Comparison of ENCODE assay signal across 25 cellular contexts in genomic region chr10:8013011-8013410, GRCh38. TPM values are rescaled to one million over a fixed set of nuclear protein-coding genes. Genes with fewer than 3 reads are reported as not detected.
DNase-seq lines count a peak whose midpoint lies in the region; ATAC-seq, FAIRE-seq and TF ChIP-seq lines count a peak whose summit lies in the region.
"Had no signal": no experiment of that assay in that cellular context is flagged by ENCODE, and none has a peak within 500 bp of the region (broad histone marks: within the 10 kb centered on the region; RNA-seq: fewer than 3 reads in every experiment).

No MANE protein-coding gene starts in this region.

- H3K27ac ChIP-seq in A549: no peak overlapping the region
- no peak overlapping the region for H3K27ac ChIP-seq in small intestine (ENCODE audit: low read depth in 1 of 2, low read length in 1 of 2)
- H3K27ac ChIP-seq: GM23248, SJSA1 had no signal

- no peaks in the 10 kb centered on the region for H3K9me3 ChIP-seq in A549
- H3K9me3 ChIP-seq in small intestine (ENCODE audit: control insufficient read depth, low read depth): no peaks in the 10 kb centered on the region
- H3K9me3 ChIP-seq: BE2C, SJSA1 had no signal

- 21% methylated on average over 1 of the region's 1 CpG for WGBS in A549 (ENCODE audit: missing lambda C conversion rate)
- WGBS in small intestine, 3 donors: 6 to 63% (median 40%) methylated on average over 1 of the region's 1 CpG

- POLR2A ChIA-PET in A549 (lab: Yijun Ruan, JAX): no interaction called here
- POLR2A ChIA-PET in MCF 10A (lab: Yijun Ruan, JAX): interaction anchor here (0.7 kb wide), 1 partner anchor 32 kb away, joined by 3 read pairs; no protein-coding TSS in a partner anchor

- H3K27me3 ChIP-seq in kidney epithelial cell (ENCODE audit: control insufficient read depth, insufficient read depth, low read length) (no peaks in the 10 kb centered on the region), small intestine (ENCODE audit: control insufficient read depth in 2 of 2, insufficient read depth in 2 of 2, low read length in 2 of 2) (no peaks in the 10 kb centered on the region)
- H3K27me3 ChIP-seq: BE2C, SJSA1 had no signal

- H3K36me3 ChIP-seq in kidney epithelial cell (ENCODE audit: control insufficient read depth, insufficient read depth, low read length): no peaks in the 10 kb centered on the region
- peaks cover 0 to 5% of the 10 kb centered on the region in 2 donors for H3K36me3 ChIP-seq in small intestine (ENCODE audit: control insufficient read depth in 2 of 2, insufficient read depth in 2 of 2, low read length in 2 of 2)

- intact Hi-C loops in MCF 10A (cut with micrococcal nuclease): no loop called here

- CTCF ChIA-PET in A549 (lab: Yijun Ruan, JAX) (interaction anchor here (0.6 to 0.8 kb wide), 2 partner anchors 12 to 95 kb away, joined by 3 to 4 read pairs; no protein-coding TSS in a partner anchor), MCF 10A (lab: Yijun Ruan, JAX) (no interaction called here)

- TF ChIP-seq POLR2A in A549 (IDR thresholded peaks at IDR 0.05; ENCODE audit: low read length): no peak

- H3K27me3 Mint-ChIP-seq in MCF 10A (ENCODE audit: insufficient read depth, unreplicated experiment): no peaks in the 10 kb centered on the region
- H3K27me3 Mint-ChIP-seq: CD4-positive, CD25-positive, alpha-beta regulatory T cell had no signal

- no peak for FAIRE-seq in A549 (lab: Jason Lieb, UNC)
- peak; percentile 59 for FAIRE-seq in small intestine (lab: Jason Lieb, UNC)
- FAIRE-seq in frontal cortex (lab: Jason Lieb, UNC): no peak
- FAIRE-seq: A204.1, GM12891, HTR-8/SVneo had no signal

- DNase-seq in A549 (ENCODE audit: low read depth in 1 of 2, low spot score in 1 of 2) (peak in 1 of 2 experiments; percentile 13), LoVo (ENCODE audit: low spot score) (peak; percentile 24), kidney epithelial cell (ENCODE audit: low read depth) (peak; percentile 28), small intestine (peak; percentile 69), NCI-H345 treated with DMSO at 0.1 percent for 48 hours (lab: John Stamatoyannopoulos, UW; ENCODE audit: unreplicated experiment) (no peak), frontal cortex (ENCODE audit: low spot score in 2 of 2) (no peak), MCF 10A (ENCODE audit: unreplicated experiment) (no peak)
- DNase-seq: BE2C; CD4-positive, CD25-positive, alpha-beta regulatory T cell; DND-41; GM23248; H9; KG1; NCI-H1105 treated with DMSO at 0.1 percent for 48 hours; NCI-H2081; NCI-H2171; NCI-H345; NCI-H524 treated with DMSO at 0.1 percent for 48 hours; NCI-H82 had no signal

- no TSS peak for BruUV-seq in MCF 10A (replicated peaks; lab: Mats Ljungman, UMichigan)

- no peak for TF ChIP-seq RAD21 in A549 (conservative IDR thresholded peaks at IDR 0.05 in 1 of 2, IDR thresholded peaks at IDR 0.05 in 1 of 2)

- peaks cover 21% of the 10 kb centered on the region for H3K36me3 Mint-ChIP-seq in MCF 10A (ENCODE audit: insufficient read depth, unreplicated experiment)

- H3K4me3 Mint-ChIP-seq in MCF 10A (ENCODE audit: unreplicated experiment): no peak overlapping the region
- H3K4me3 Mint-ChIP-seq: CD4-positive, CD25-positive, alpha-beta regulatory T cell; H9 had no signal

- no peak overlapping the region for H3K4me3 ChIP-seq in A549
- no peak overlapping the region for H3K4me3 ChIP-seq in kidney epithelial cell (ENCODE audit: low read depth, low read length)
- no peak overlapping the region for H3K4me3 ChIP-seq in small intestine (ENCODE audit: low read depth in 1 of 2, low read length in 2 of 2)
- H3K4me3 ChIP-seq: GM23248, SJSA1 had no signal

- no peaks in the 10 kb centered on the region for H3K9me3 Mint-ChIP-seq in MCF 10A (ENCODE audit: unreplicated experiment)
- H3K9me3 Mint-ChIP-seq: CD4-positive, CD25-positive, alpha-beta regulatory T cell; H9 had no signal

- H3K27ac Mint-ChIP-seq in MCF 10A (ENCODE audit: low read depth, unreplicated experiment): no peak overlapping the region
- H3K27ac Mint-ChIP-seq: H9 had no signal

- H3K4me1 Mint-ChIP-seq in MCF 10A (ENCODE audit: insufficient read depth, unreplicated experiment): no peaks in the 10 kb centered on the region
- H3K4me1 Mint-ChIP-seq: CD4-positive, CD25-positive, alpha-beta regulatory T cell had no signal

- H3K4me1 ChIP-seq in A549: peaks cover 14% of the 10 kb centered on the region
- H3K4me1 ChIP-seq in small intestine (ENCODE audit: control insufficient read depth in 2 of 2, insufficient read depth in 1 of 2, low read depth in 1 of 2, low read length in 1 of 2): peaks cover 0 to 5% of the 10 kb centered on the region in 2 donors
- H3K4me1 ChIP-seq: BE2C, SJSA1 had no signal

- ATAC-seq in A549: no peak; a peak in 1 of 6 replicates
- ATAC-seq: Right ventricle myocardium inferior had no signal

- TF ChIP-seq CTCF in A549 (IDR thresholded peaks at IDR 0.05): no peak
- no peak for TF ChIP-seq CTCF in kidney epithelial cell (IDR thresholded peaks at IDR 0.05; ENCODE audit: insufficient read depth, low read length, poor library complexity, severe bottlenecking)
- no peak for TF ChIP-seq CTCF in MCF 10A (IDR thresholded peaks at IDR 0.05; ENCODE audit: unreplicated experiment)

- peak overlapping the region; percentile 29 for H3K4me2 ChIP-seq in A549

- TF ChIP-seq EP300 in A549 (IDR thresholded peaks at IDR 0.05): no peak

TF ChIP-seq in A549, 52 proteins besides CTCF, POLR2A, EP300 and RAD21:
- TF ChIP-seq FOXS1 (CRISPR knock-in tag; IDR thresholded peaks at IDR 0.05): no peak
- peak; percentile 71 for TF ChIP-seq GATA3 (IDR thresholded peaks at IDR 0.05; ENCODE audit: borderline replicate concordance)

RNA-seq across cellular contexts. Expression of gene GATA3, which starts 41.5 kb away (rescaled TPM):
- 1.3 and 1.6 TPM in 2 replicates for polyA plus RNA-seq in A549 (2011; rRNA removed)
- polyA plus RNA-seq in A549 (2012; cell fraction: cytosol; rRNA removed): 3.8 and 4.3 TPM in 2 replicates
- polyA plus RNA-seq in A549 (2012; cell fraction: nucleus; rRNA removed): 7.2 and 9.1 TPM in 2 replicates
- polyA plus RNA-seq in A549 (2017; fragmentation: RNase III; extraction: RNeasy Plus Mini Kit Qiagen cat#74134 plus additional on column Dnase treatment): 3.5 to 4.7 TPM (median 4.0 TPM) in 3 replicates
- polyA minus RNA-seq in A549 (2011; rRNA and poly(A)+ RNA removed): 0.58 and 0.79 TPM in 2 replicates
- total RNA-seq in kidney epithelial cell: 7.2 and 10.9 TPM in 2 replicates
- polyA plus RNA-seq in small intestine: under 1 TPM; 0.37 to 0.81 (median 0.45) TPM
- not detected for total RNA-seq in frontal cortex
- 13.1 and 14.6 TPM in 2 replicates for total RNA-seq in MCF 10A (2022)
- total RNA-seq: GM23248, OCI-LY7, SJSA1 had no signal
- polyA plus RNA-seq: GM23248 had no signal

Comparison
In these comparisons a context has a peak if more than half of its experiments do, and no peak if none do; other contexts are left out.
1. DNase-seq: peak in LoVo (single experiment), kidney epithelial cell (single experiment) and small intestine (single experiment); none in NCI-H345 treated with DMSO at 0.1 percent for 48 hours (single experiment), frontal cortex (0 of 2) and MCF 10A (single experiment).